In genomic region chr6:166484863-166485262, GRCh38 we compare ENCODE assay signal across 21 cellular contexts.
"Had no signal": no experiment of that assay in that cellular context is flagged by ENCODE, and none has a peak within 500 bp of the region (broad histone marks: within the 10 kb centered on the region; RNA-seq: fewer than 3 reads in every experiment).

No MANE protein-coding gene starts in this region.

- DNase-seq: activated CD4-positive, alpha-beta T cell treated with anti-CD3 and anti-CD28 coated beads for 1 hour; activated CD4-positive, alpha-beta T cell treated with anti-CD3 and anti-CD28 coated beads, Interleukin-2, amount 50 U/mL, for 1 hour; activated T-cell treated with anti-CD3 and anti-CD28 coated beads, Interleukin-2, amount 50 U/mL, for 1 hour; cerebellar nuclear complex; endodermal cell; esophagus squamous epithelium; left ventricle myocardium superior; mammary epithelial cell; sigmoid colon; stimulated activated CD4-positive, alpha-beta T cell treated with anti-CD3 and anti-CD28 coated beads, Interleukin-2, amount 100 ng/mL, for 48 hours; stimulated activated CD8-positive, alpha-beta memory T cell treated with anti-CD3 and anti-CD28 coated beads, Interleukin-4, amount 100 ng/mL, for 48 hours; stimulated activated naive B cell treated with anti-CD40 and anti-IgM and Interleukin-4, amounts not matched to agents 10 μg/mL and 1 μg/mL and 100 μg/mL, for 72 hours; trophoblast cell; WERI-Rb-1 had no signal

- H3K27me3 ChIP-seq: esophagus squamous epithelium, gastroesophageal sphincter, sigmoid colon had no signal

- H3K27ac ChIP-seq: coronary artery, esophagus squamous epithelium, gastroesophageal sphincter, parathyroid adenoma, sigmoid colon, WERI-Rb-1 had no signal

- H3K27me3 Mint-ChIP-seq: activated naive CD8-positive, alpha-beta T cell; naive thymus-derived CD8-positive, alpha-beta T cell; stimulated activated naive B cell treated with anti-CD40 and anti-IgM and Interleukin-4, amounts not matched to agents 10 μg/mL and 1 μg/mL and 100 μg/mL, for 72 hours had no signal

- H3K4me1 ChIP-seq: gastroesophageal sphincter, parathyroid adenoma had no signal

- H3K36me3 ChIP-seq: WERI-Rb-1 had no signal

- H3K9me3 Mint-ChIP-seq: endodermal cell, mesothelial cell of epicardium had no signal

- H3K4me3 Mint-ChIP-seq: activated naive CD8-positive, alpha-beta T cell; endodermal cell; mesothelial cell of epicardium; naive thymus-derived CD8-positive, alpha-beta T cell; stimulated activated naive B cell treated with anti-CD40 and anti-IgM and Interleukin-4, amounts not matched to agents 10 μg/mL and 1 μg/mL and 100 μg/mL, for 72 hours had no signal

- H3K27ac Mint-ChIP-seq: activated naive CD8-positive, alpha-beta T cell; endodermal cell; mesothelial cell of epicardium; stimulated activated naive B cell treated with anti-CD40 and anti-IgM and Interleukin-4, amounts not matched to agents 10 μg/mL and 1 μg/mL and 100 μg/mL, for 72 hours had no signal

- H3K9me3 ChIP-seq: esophagus squamous epithelium, gastroesophageal sphincter, sigmoid colon had no signal

- H3K4me3 ChIP-seq: coronary artery, esophagus squamous epithelium, gastroesophageal sphincter, sigmoid colon, smooth muscle cell had no signal
